Comparison of ENCODE assay signal across 26 cellular contexts in the genomic region with DNA sequence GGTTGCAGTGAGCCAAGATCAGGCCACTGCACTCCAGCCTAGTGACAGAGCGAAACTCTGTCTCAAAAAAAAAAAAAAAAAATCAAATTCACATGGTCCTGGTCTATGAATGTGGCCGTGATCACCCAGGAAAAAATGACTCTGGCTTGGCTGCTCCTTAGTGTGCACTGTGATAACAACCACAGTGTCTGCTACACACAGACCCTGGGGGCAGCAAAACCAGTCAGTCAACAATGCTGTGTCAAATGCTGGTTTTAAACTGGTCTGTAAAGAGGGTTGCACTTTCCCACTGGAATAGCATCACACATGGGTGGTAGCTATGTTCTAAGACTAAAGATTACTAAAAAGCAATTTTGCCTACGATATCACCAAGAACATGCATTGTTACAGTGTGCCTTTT.
A peak's percentile ranks its signal among the peaks of the same experiment; 100 is the strongest.
DNase-seq lines count a peak whose midpoint lies in the region; ATAC-seq, FAIRE-seq and TF ChIP-seq lines count a peak whose summit lies in the region.
"Had no signal": no experiment of that assay in that cellular context is flagged by ENCODE, and none has a peak within 500 bp of the region (broad histone marks: within the 10 kb centered on the region; RNA-seq: fewer than 3 reads in every experiment).

No MANE protein-coding gene starts in this region.

- SMC1A ChIA-PET in GM12878 (lab: Charles Lee; ENCODE audit: uncharacterized antibody, unreplicated experiment) = no interaction called here

- H3K4me1 ChIP-seq in GM12878 (ENCODE audit: control insufficient read depth, insufficient read depth, low read length) = no peaks in the 10 kb centered on the region
- H3K4me1 ChIP-seq in trophoblast cell (ENCODE audit: control insufficient read depth in 1 of 2, insufficient read depth in 2 of 2, low read length in 2 of 2) = peaks cover 2 to 14% of the 10 kb centered on the region in 2 experiments
- no peaks in the 10 kb centered on the region for H3K4me1 ChIP-seq in Peyer's patch
- H3K4me1 ChIP-seq: A549; BLaER1 treated with 17β-estradiol and CSF1 and Interleukin-3, amounts not matched to agents 10 nM and 100 nM had no signal

- H3K79me2 ChIP-seq in GM12878 (ENCODE audit: control insufficient read depth, insufficient read depth, low read length) (no peaks in the 10 kb centered on the region; the same call in 1 of the 2 replicates), trophoblast cell (ENCODE audit: control insufficient read depth, insufficient read depth, low read length, poor library complexity) (no peaks in the 10 kb centered on the region)

- H3K18ac ChIP-seq in trophoblast cell (ENCODE audit: low read length) = no peak overlapping the region

- no peak for DNase-seq in CD14-positive monocyte (ENCODE audit: low spot score)
- DNase-seq in ELF-1 (ENCODE audit: low read depth, low spot score) = peak; percentile 42
- DNase-seq in GM12878 (ENCODE audit: low read depth, low spot score) = no peak
- peak; percentile 98 for DNase-seq in trophoblast cell
- no peak for DNase-seq in Peyer's patch
- no peak for DNase-seq in ureter (ENCODE audit: low spot score)
- DNase-seq in stimulated activated CD4-positive, alpha-beta T cell treated with anti-CD3 and anti-CD28 coated beads, Interleukin-4, amount 100 ng/mL, for 1 hour = no peak
- DNase-seq: AML-193; CD4-positive, CD25-positive, alpha-beta regulatory T cell; CD8-positive, alpha-beta T cell; DMS 273 treated with DMSO at 0.1 percent for 48 hours; DMS153; DMS53; DMS79; DND-41; EL; GF-D8 had no signal

- ATAC-seq in GM12878 (no peak; the same call in 2 of the 3 replicates), GM21528 (IDR thresholded peaks at IDR 0.05; ENCODE audit: low FRiP score, unreplicated experiment) (no peak)
- ATAC-seq: A549; CD8-positive, alpha-beta T cell had no signal

- no peak for FAIRE-seq in GM12878 (lab: Jason Lieb, UNC)
- FAIRE-seq: A549, G401.6, GM12892, GM18507 had no signal

- H3K4me3 ChIP-seq in GM12878 (no peak overlapping the region), trophoblast cell (ENCODE audit: low read depth, low read length) (no peak overlapping the region), Peyer's patch (no peak overlapping the region)
- H3K4me3 ChIP-seq: A549; BLaER1 treated with 17β-estradiol and CSF1 and Interleukin-3, amounts not matched to agents 10 nM and 100 nM had no signal

- no peak overlapping the region for H4K91ac ChIP-seq in trophoblast cell (ENCODE audit: low read depth, low read length)

- no peaks in the 10 kb centered on the region for H3K79me1 ChIP-seq in trophoblast cell (ENCODE audit: low read length)

- H3K9ac ChIP-seq in GM12878 (ENCODE audit: control insufficient read depth, insufficient read depth, low read length) (no peak overlapping the region), trophoblast cell (ENCODE audit: low read length) (no peak overlapping the region)
- H3K9ac ChIP-seq: BLaER1 treated with 17β-estradiol and CSF1 and Interleukin-3, amounts not matched to agents 10 nM and 100 nM had no signal

- no peak overlapping the region for H4K8ac ChIP-seq in trophoblast cell (ENCODE audit: low read depth, low read length)

- H3K4me2 ChIP-seq in GM12878 (ENCODE audit: control insufficient read depth, insufficient read depth) (no peak overlapping the region), trophoblast cell (ENCODE audit: low read length) (no peak overlapping the region)
- H3K4me2 ChIP-seq: A549; BLaER1 treated with 17β-estradiol and CSF1 and Interleukin-3, amounts not matched to agents 10 nM and 100 nM had no signal

- peaks cover 0 to 4% (median 0%) of the 10 kb centered on the region in 3 donors for H3K27me3 Mint-ChIP-seq in CD14-positive monocyte (ENCODE audit: low read depth in 3 of 3)
- H3K27me3 Mint-ChIP-seq: B cell; CD4-positive, CD25-positive, alpha-beta regulatory T cell had no signal

- no peak overlapping the region for H2BK12ac ChIP-seq in trophoblast cell (ENCODE audit: low read length)

- RAD21 ChIA-PET in GM12878 (lab: Charles Lee; ENCODE audit: unreplicated experiment) = no interaction called here

- H3K27ac ChIP-seq in GM12878 (ENCODE audit: control insufficient read depth, insufficient read depth) (no peak overlapping the region), trophoblast cell (ENCODE audit: low read depth, low read length) (peak overlapping the region; percentile 50), Peyer's patch (no peak overlapping the region)
- H3K27ac ChIP-seq: 22Rv1; A549; BLaER1 treated with 17β-estradiol and CSF1 and Interleukin-3, amounts not matched to agents 10 nM and 100 nM; C4-2B had no signal

- H2AK5ac ChIP-seq in trophoblast cell (ENCODE audit: low read length) = no peak overlapping the region

- no peak for TF ChIP-seq EP300 in GM12878 (IDR thresholded peaks at IDR 0.05; ENCODE audit: borderline replicate concordance in 1 of 2, control insufficient read depth in 1 of 2, low read depth in 2 of 2, low read length in 2 of 2)

- peaks cover 21 to 58% of the 10 kb centered on the region in 2 experiments for H3K36me3 ChIP-seq in GM12878 (ENCODE audit: control insufficient read depth in 2 of 2, insufficient read depth in 2 of 2, low read length in 1 of 2)
- peaks cover 14 to 34% of the 10 kb centered on the region in 2 experiments for H3K36me3 ChIP-seq in trophoblast cell (ENCODE audit: control insufficient read depth in 1 of 2, insufficient read depth in 2 of 2, low read length in 2 of 2)
- peaks cover 0 to 97% (median 0%) of the 10 kb centered on the region in 3 donors for H3K36me3 ChIP-seq in Peyer's patch

- H3K9me3 ChIP-seq in GM12878 (replicated peaks; ENCODE audit: control insufficient read depth, insufficient read depth, low read length) = no peaks in the 10 kb centered on the region
- no peaks in the 10 kb centered on the region for H3K9me3 ChIP-seq in trophoblast cell (ENCODE audit: insufficient read depth, low read depth, low read length)
- no peaks in the 10 kb centered on the region for H3K9me3 ChIP-seq in Peyer's patch
- H3K9me3 ChIP-seq: A549; BLaER1 treated with 17β-estradiol and CSF1 and Interleukin-3, amounts not matched to agents 10 nM and 100 nM had no signal

- no peaks in the 10 kb centered on the region for H3K27me3 ChIP-seq in GM12878 (replicated peaks in 1 of 2; ENCODE audit: control insufficient read depth in 2 of 2, insufficient read depth in 2 of 2, low read length in 1 of 2)
- no peaks in the 10 kb centered on the region for H3K27me3 ChIP-seq in trophoblast cell (ENCODE audit: insufficient read depth, low read length)
- H3K27me3 ChIP-seq in Peyer's patch = no peaks in the 10 kb centered on the region
- H3K27me3 ChIP-seq: BLaER1 treated with 17β-estradiol and CSF1 and Interleukin-3, amounts not matched to agents 10 nM and 100 nM had no signal

- no peak for TF ChIP-seq POLR2A in GM12878 (IDR thresholded peaks at IDR 0.05; ENCODE audit: low read depth, low read length)
- TF ChIP-seq POLR2A in Peyer's patch (IDR thresholded peaks at IDR 0.05) = no peak

- in situ Hi-C loops in GM12878 (cut with MboI) = no loop called here

- TF ChIP-seq CTCF in CD14-positive monocyte (IDR thresholded peaks at IDR 0.05) = no peak
- no peak for TF ChIP-seq CTCF in GM12878 (IDR thresholded peaks at IDR 0.05 in 2 of 3, conservative IDR thresholded peaks at IDR 0.05 in 1 of 3; ENCODE audit: control insufficient read depth in 2 of 3, extremely low read depth in 1 of 3, insufficient read depth in 1 of 3, low read depth in 3 of 3, low read length in 3 of 3)
- TF ChIP-seq CTCF in Peyer's patch (IDR thresholded peaks at IDR 0.05) = no peak

- no peak overlapping the region for H3K4me3 Mint-ChIP-seq in CD14-positive monocyte
- H3K4me3 Mint-ChIP-seq: B cell; CD4-positive, CD25-positive, alpha-beta regulatory T cell; CD8-positive, alpha-beta T cell had no signal

- no peak overlapping the region for H2AFZ ChIP-seq in GM12878 (ENCODE audit: control insufficient read depth, low read depth, low read length)
- H2AFZ ChIP-seq in trophoblast cell (ENCODE audit: insufficient read depth, low read length, poor library complexity) = no peak overlapping the region

- no peak overlapping the region for H3K14ac ChIP-seq in trophoblast cell (ENCODE audit: low read length)

- no peak overlapping the region for H3K4ac ChIP-seq in trophoblast cell (ENCODE audit: low read depth, low read length)

- H2BK120ac ChIP-seq in trophoblast cell (ENCODE audit: insufficient read depth, low read length, poor library complexity) = no peak overlapping the region

- no peak overlapping the region for H4K12ac ChIP-seq in trophoblast cell (ENCODE audit: low read depth, low read length)

- no peaks in the 10 kb centered on the region for H3K4me1 Mint-ChIP-seq in CD14-positive monocyte
- H3K4me1 Mint-ChIP-seq: B cell had no signal

- no peak for TF ChIP-seq RAD21 in GM12878 (IDR thresholded peaks at IDR 0.05; ENCODE audit: insufficient read depth, low read depth, low read length)

- CTCF ChIA-PET in GM12878 (lab: Yijun Ruan, JAX) = no interaction called here

- H3K36me3 Mint-ChIP-seq in CD14-positive monocyte = peaks cover 82 to 93% of the 10 kb centered on the region in 2 donors

- no peak overlapping the region for H2BK5ac ChIP-seq in trophoblast cell (ENCODE audit: low read depth, low read length, poor library complexity)

- WGBS in GM12878 (ENCODE audit: insufficient coverage, insufficient replicate concordance, low lambda C conversion rate, missing lambda C conversion rate) = 94% methylated on average over 2 of the region's 3 CpGs
- no CpG with 5 or more reads among the region's 3 CpGs for WGBS in trophoblast cell (ENCODE audit: extremely low coverage, insufficient coverage, insufficient read length)

- POLR2A ChIA-PET in GM12878 (lab: Charles Lee) = interaction anchor here (0.6 to 1.5 kb wide), 2 partner anchors 10 to 14 kb away, joined by 3 to 4 read pairs; no protein-coding TSS in a partner anchor

- BruUV-seq in GM12878 (replicated peaks; lab: Mats Ljungman, UMichigan) = no TSS peak

- intact Hi-C loops in CD14-positive monocyte (cut with micrococcal nuclease) (no loop called here), GM12878 (cut with micrococcal nuclease; ENCODE audit: unreplicated experiment) (no loop called here)

- H3K23ac ChIP-seq in trophoblast cell (ENCODE audit: low read length) = no peak overlapping the region

- H3K9me3 Mint-ChIP-seq in CD14-positive monocyte = no peaks in the 10 kb centered on the region
- H3K9me3 Mint-ChIP-seq: CD4-positive, CD25-positive, alpha-beta regulatory T cell; CD8-positive, alpha-beta T cell had no signal

- H4K20me1 ChIP-seq in GM12878 (ENCODE audit: control insufficient read depth, insufficient read depth) = no peaks in the 10 kb centered on the region

- H3K27ac Mint-ChIP-seq in CD14-positive monocyte = peak overlapping the region in 4 of 7 donors; percentile 15 to 69 (median 44)
- H3K27ac Mint-ChIP-seq: CD4-positive, CD25-positive, alpha-beta regulatory T cell; CD8-positive, alpha-beta T cell had no signal

TF ChIP-seq in GM12878, 131 proteins besides CTCF, POLR2A, EP300 and RAD21 (continues in another document):
- TF ChIP-seq RCOR1 (conservative IDR thresholded peaks at IDR 0.05; ENCODE audit: low read depth, low read length) = no peak
- 0 out of 2 replicates have a peak, but pooled peaks have one; percentile 32 for TF ChIP-seq POLR2AphosphoS5 (IDR thresholded peaks at IDR 0.05; ENCODE audit: low read length)

Comparison
In these comparisons a context has a peak if more than half of its experiments do, and no peak if none do; other contexts are left out.
1. DNase-seq: peak in ELF-1 (single experiment) and trophoblast cell (2 of 2); none in CD14-positive monocyte (single experiment), GM12878 (single experiment), Peyer's patch (0 of 3), ureter (single experiment) and stimulated activated CD4-positive, alpha-beta T cell treated with anti-CD3 and anti-CD28 coated beads, Interleukin-4, amount 100 ng/mL, for 1 hour (single experiment).